ENCODE assay signal across 30 cellular contexts in genomic region chr22:18130699-18131429, GRCh38. TPM values are rescaled to one million over a fixed set of nuclear protein-coding genes. Genes with fewer than 3 reads are reported as not detected.
"Had no signal": no experiment of that assay in that cellular context is flagged by ENCODE, and none has a peak within 500 bp of the region (broad histone marks: within the 10 kb centered on the region; RNA-seq: fewer than 3 reads in every experiment).

No MANE protein-coding gene starts in this region.

- H3K9me3 ChIP-seq: gastrocnemius medialis, mucosa of descending colon, ovary, stomach, thyroid gland had no signal

- H3K9ac ChIP-seq: neural progenitor cell had no signal

- H3K36me3 ChIP-seq: neural progenitor cell, ovary, thyroid gland had no signal

- H3K9me3 Mint-ChIP-seq: endodermal cell; mesothelial cell of epicardium; naive B cell; natural killer cell treated with Interleukin-12 subunit alpha and Interleukin-12 subunit beta and Interleukin-15 and Interleukin-18, amount 100 ng/mL, for 72 hours; neural progenitor cell; type B pancreatic cell had no signal

- H3K36me3 Mint-ChIP-seq: natural killer cell treated with Interleukin-12 subunit alpha and Interleukin-12 subunit beta and Interleukin-15 and Interleukin-18, amount 100 ng/mL, for 72 hours had no signal

- H3K4me2 ChIP-seq: hepatocyte, neural progenitor cell, smooth muscle cell had no signal

- H3K4me3 Mint-ChIP-seq: endodermal cell; mesothelial cell of epicardium; natural killer cell treated with Interleukin-12 subunit alpha and Interleukin-12 subunit beta and Interleukin-15 and Interleukin-18, amount 100 ng/mL, for 72 hours; neural progenitor cell; type B pancreatic cell had no signal

- H3K4me1 Mint-ChIP-seq: endodermal cell, mesothelial cell of epicardium, naive B cell, neural progenitor cell had no signal

- FAIRE-seq: colon, kidney, urothelium cell line had no signal

- H3K27me3 ChIP-seq: gastrocnemius medialis, hepatocyte, neural progenitor cell, ovary, stomach, thyroid gland had no signal

- H3K4me3 ChIP-seq: gastrocnemius medialis, hepatocyte, mucosa of descending colon, neural progenitor cell, ovary, smooth muscle cell, stomach, thyroid gland had no signal

- H3K79me2 ChIP-seq: hepatocyte had no signal

- H3K4me1 ChIP-seq: neural progenitor cell, stomach, thyroid gland had no signal

- H3K27me3 Mint-ChIP-seq: naive B cell; natural killer cell treated with Interleukin-12 subunit alpha and Interleukin-12 subunit beta and Interleukin-15 and Interleukin-18, amount 100 ng/mL, for 72 hours; type B pancreatic cell had no signal

- H3K27ac Mint-ChIP-seq: endodermal cell; mesothelial cell of epicardium; natural killer cell treated with Interleukin-12 subunit alpha and Interleukin-12 subunit beta and Interleukin-15 and Interleukin-18, amount 100 ng/mL, for 72 hours; neural progenitor cell; type B pancreatic cell had no signal

- H2AFZ ChIP-seq: hepatocyte, neural progenitor cell had no signal

- H3K27ac ChIP-seq: epithelial cell of prostate, hepatocyte, neural progenitor cell, ovary, stomach, thyroid gland had no signal

- DNase-seq: effector CD8-positive, alpha-beta T cell; endodermal cell; foreskin fibroblast; kidney; mesenchymal stem cell; mucosa of descending colon; naive B cell; nucleus accumbens; ovary; posterior cingulate gyrus; stimulated activated CD4-positive, alpha-beta T cell treated with anti-CD3 and anti-CD28 coated beads, Interleukin-12 subunit alpha, Interleukin-12 subunit beta, amount 100 ng/mL, for 4 hours; stimulated activated CD4-positive, alpha-beta T cell treated with anti-CD3 and anti-CD28 coated beads, Interleukin-1b, Interleukin-23, amount 100 ng/mL, for 48 hours; stimulated activated CD4-positive, alpha-beta T cell treated with anti-CD3 and anti-CD28 coated beads, Interleukin-4, amount 100 ng/mL, for 1 hour; stimulated activated CD8-positive, alpha-beta memory T cell treated with anti-CD3 and anti-CD28 coated beads, Interleukin-4, amount 100 ng/mL, for 48 hours; stimulated activated naive CD4-positive, alpha-beta T cell treated with Interleukin-2 at 50 U/mL for 16 hours; stomach; thyroid gland had no signal

- ATAC-seq: esophagus mucosa, gastrocnemius medialis, left lobe of liver, mucosa of descending colon, sciatic nerve had no signal

RNA-seq across cellular contexts. Expression of gene TUBA8, which starts 20.3 kb away (rescaled TPM):
- total RNA-seq: stomach had no signal
